12 cellular contexts compared by ENCODE assay signal in the genomic region with DNA sequence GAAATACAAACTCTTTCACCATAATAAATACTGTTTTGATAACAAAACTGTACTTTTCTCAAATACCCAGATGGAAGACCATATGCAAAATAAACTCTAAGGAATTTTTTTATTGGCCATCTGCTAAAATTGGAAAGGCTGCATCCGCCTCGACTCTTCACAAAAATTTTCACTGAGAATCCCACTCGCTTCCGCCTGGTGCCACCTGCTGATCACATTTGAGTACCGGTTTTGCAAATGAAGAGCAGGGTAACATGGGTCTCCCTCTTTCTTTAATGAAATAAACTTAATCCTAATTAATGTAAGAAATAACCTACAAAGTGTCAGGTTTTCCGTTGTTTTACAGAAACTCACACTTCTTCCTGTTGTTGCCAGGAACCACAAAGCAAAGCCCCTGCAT.
DNase-seq lines count a peak whose midpoint lies in the region; ATAC-seq and TF ChIP-seq lines count a peak whose summit lies in the region.
"Had no signal": no experiment of that assay in that cellular context is flagged by ENCODE, and none has a peak within 500 bp of the region (broad histone marks: within the 10 kb centered on the region; RNA-seq: fewer than 3 reads in every experiment).

No MANE protein-coding gene starts in this region.

- no peak overlapping the region for H3K27ac ChIP-seq in IMR-90 (ENCODE audit: insufficient read depth, low read length)
- H3K27ac ChIP-seq: neutrophil had no signal

- H3K27me3 ChIP-seq in IMR-90 (ENCODE audit: control insufficient read depth, insufficient read depth, low read length) (no peaks in the 10 kb centered on the region), H7 (ENCODE audit: control insufficient read depth, insufficient read depth, low read length) (no peaks in the 10 kb centered on the region; the same call in 1 of the 2 replicates)
- H3K27me3 ChIP-seq: adrenal gland had no signal

- TF ChIP-seq RAD21 in IMR-90 (IDR thresholded peaks at IDR 0.05; ENCODE audit: low read length) = peak; percentile 43

- H3K4me1 Mint-ChIP-seq in stimulated activated memory B cell treated with anti-CD40 and anti-IgM and Interleukin-4, amounts not matched to agents 10 μg/mL and 1 μg/mL and 100 μg/mL, for 72 hours = peaks cover 3% of the 10 kb centered on the region

- no peaks in the 10 kb centered on the region; the same call in 1 of the 2 replicates for H3K4me1 ChIP-seq in IMR-90 (ENCODE audit: control insufficient read depth, insufficient read depth, low read length)

- H2BK5ac ChIP-seq in IMR-90 (ENCODE audit: low read depth, low read length, poor library complexity, severe bottlenecking) = no peak overlapping the region

- no peak overlapping the region for H3K56ac ChIP-seq in IMR-90 (ENCODE audit: extremely low read depth, insufficient read depth, low read length)

- DNase-seq in AG09309 (ENCODE audit: low read depth) = no peak
- DNase-seq in IMR-90 = no peak
- peak; percentile 15 to 26 for DNase-seq in cardiac fibroblast (ENCODE audit: low read depth in 2 of 2)
- peak; percentile 62 for DNase-seq in medulla oblongata (ENCODE audit: extremely low spot score)
- no peak for DNase-seq in NCI-H187 (lab: John Stamatoyannopoulos, UW)
- DNase-seq in H7 = no peak
- DNase-seq: activated CD4-positive, alpha-beta T cell treated with anti-CD3 and anti-CD28 coated beads for 1 hour; NCI-H526 treated with DMSO at 0.1 percent for 48 hours had no signal

- no peak overlapping the region for H4K8ac ChIP-seq in IMR-90 (ENCODE audit: low read depth in 2 of 2, low read length in 2 of 2)

- dilution Hi-C loops in IMR-90 (cut with HindIII; ENCODE audit: low sequenced_read_pairs, unreplicated experiment) = no loop called here

- H3K9me1 ChIP-seq in IMR-90 (ENCODE audit: insufficient read depth, low read length) = no peaks in the 10 kb centered on the region

- no peak for TF ChIP-seq POLR2A in IMR-90 (IDR thresholded peaks at IDR 0.05; ENCODE audit: low read depth, low read length)

- no peak overlapping the region for H3K27ac Mint-ChIP-seq in stimulated activated memory B cell treated with anti-CD40 and anti-IgM and Interleukin-4, amounts not matched to agents 10 μg/mL and 1 μg/mL and 100 μg/mL, for 72 hours

- no peaks in the 10 kb centered on the region for H4K20me1 ChIP-seq in IMR-90 (ENCODE audit: insufficient read depth, low read length)

- no CpG with 5 or more reads among the region's 6 CpGs for WGBS in IMR-90 (ENCODE audit: extremely low coverage in 2 of 2, insufficient read length in 1 of 2), 2 experiments

- H3K36me3 ChIP-seq in IMR-90 (ENCODE audit: control insufficient read depth, insufficient read depth, low read length) (no peaks in the 10 kb centered on the region), H7 (replicated peaks; ENCODE audit: control insufficient read depth, insufficient read depth, low read length) (no peaks in the 10 kb centered on the region)
- H3K36me3 ChIP-seq: adrenal gland, neutrophil had no signal

- H3K9ac ChIP-seq in IMR-90 (ENCODE audit: low read depth, low read length) = no peak overlapping the region

- H3K4me3 Mint-ChIP-seq in stimulated activated memory B cell treated with anti-CD40 and anti-IgM and Interleukin-4, amounts not matched to agents 10 μg/mL and 1 μg/mL and 100 μg/mL, for 72 hours = no peak overlapping the region

- no peak overlapping the region for H3K14ac ChIP-seq in IMR-90 (replicated peaks; ENCODE audit: low read depth, low read length)

- no peak overlapping the region for H3K4ac ChIP-seq in IMR-90 (ENCODE audit: low read depth, low read length)

- H3K9me3 Mint-ChIP-seq in stimulated activated memory B cell treated with anti-CD40 and anti-IgM and Interleukin-4, amounts not matched to agents 10 μg/mL and 1 μg/mL and 100 μg/mL, for 72 hours = no peaks in the 10 kb centered on the region

- peaks cover 13% of the 10 kb centered on the region for H3K36me3 Mint-ChIP-seq in stimulated activated memory B cell treated with anti-CD40 and anti-IgM and Interleukin-4, amounts not matched to agents 10 μg/mL and 1 μg/mL and 100 μg/mL, for 72 hours

- no peak overlapping the region for H2BK120ac ChIP-seq in IMR-90 (ENCODE audit: low read depth, low read length)

- H2AK9ac ChIP-seq in IMR-90 (replicated peaks; ENCODE audit: low read depth, low read length, poor library complexity) = no peak overlapping the region

- intact Hi-C loops in IMR-90 (cut with micrococcal nuclease) = no loop called here

- 0 out of 4 replicates have a peak, but pooled peaks cover 0 to 4% of the 10 kb centered on the region in 2 experiments for H3K79me1 ChIP-seq in IMR-90 (ENCODE audit: low read depth in 1 of 2, low read length in 2 of 2)

- TF ChIP-seq CTCF in AG09309 (IDR thresholded peaks at IDR 0.05; ENCODE audit: control insufficient read depth, insufficient read depth, low read depth, low read length, missing control alignments) (peak; percentile 40), IMR-90 (conservative IDR thresholded peaks at IDR 0.05; ENCODE audit: low read depth, low read length) (peak; percentile 35), cardiac fibroblast (IDR thresholded peaks at IDR 0.05; ENCODE audit: low read depth, low read length) (peak; percentile 23)

- H3K4me2 ChIP-seq in IMR-90 (ENCODE audit: low read depth, low read length) = no peak overlapping the region

- H2BK15ac ChIP-seq in IMR-90 (ENCODE audit: low read depth, low read length) = no peak overlapping the region

- H2BK20ac ChIP-seq in IMR-90 (ENCODE audit: low read depth, low read length) = no peak overlapping the region

- H4K91ac ChIP-seq in IMR-90 (ENCODE audit: insufficient read depth, low read depth, low read length) = no peak overlapping the region

- H3K18ac ChIP-seq in IMR-90 (ENCODE audit: low read depth, low read length) = no peak overlapping the region

- no peaks in the 10 kb centered on the region for H3K27me3 Mint-ChIP-seq in stimulated activated memory B cell treated with anti-CD40 and anti-IgM and Interleukin-4, amounts not matched to agents 10 μg/mL and 1 μg/mL and 100 μg/mL, for 72 hours

- no peak overlapping the region for H4K5ac ChIP-seq in IMR-90 (ENCODE audit: low read depth, low read length)

- H3K9me3 ChIP-seq in IMR-90 (ENCODE audit: control insufficient read depth, insufficient read depth, low read length) = no peaks in the 10 kb centered on the region
- H3K9me3 ChIP-seq: adrenal gland, neutrophil had no signal

- no peak overlapping the region for H2AK5ac ChIP-seq in IMR-90 (ENCODE audit: low read depth, low read length)

- no peak overlapping the region for H2AFZ ChIP-seq in IMR-90 (replicated peaks; ENCODE audit: low read length, poor library complexity)

- POLR2A ChIA-PET in IMR-90 (lab: Charles Lee; ENCODE audit: unreplicated experiment) = no interaction called here

- in situ Hi-C loops in IMR-90 (cut with MboI; ENCODE audit: low sequenced_read_pairs) = no loop called here

- ATAC-seq in IMR-90 (ENCODE audit: low read depth) = no peak
- no peak for ATAC-seq in stimulated activated memory B cell treated with anti-CD40 and anti-IgM and Interleukin-4, amounts not matched to agents 10 μg/mL and 1 μg/mL and 100 μg/mL, for 72 hours
- ATAC-seq in GM18520 (IDR thresholded peaks at IDR 0.05; ENCODE audit: unreplicated experiment) = no peak

- CTCF ChIA-PET in IMR-90 (lab: Yijun Ruan, JAX) = no interaction called here

- no peak overlapping the region for H3K4me3 ChIP-seq in AG09309 (ENCODE audit: control insufficient read depth, low read depth, low read length)
- H3K4me3 ChIP-seq in IMR-90 (ENCODE audit: insufficient read depth, low read depth, low read length) = no peak overlapping the region
- H3K4me3 ChIP-seq in cardiac fibroblast (replicated peaks in 1 of 2; ENCODE audit: low read depth in 2 of 2, low read length in 2 of 2) = no peak overlapping the region
- no peak overlapping the region for H3K4me3 ChIP-seq in H7 (ENCODE audit: insufficient read depth, low read depth, low read length)
- H3K4me3 ChIP-seq: adrenal gland had no signal

- no TSS peak for BruUV-seq in IMR-90 (replicated peaks; lab: Mats Ljungman, UMichigan)

- no peak overlapping the region for H3K23ac ChIP-seq in IMR-90 (ENCODE audit: low read depth, low read length)

TF ChIP-seq in IMR-90, 13 proteins besides CTCF, POLR2A, EP300 and RAD21:
- TF ChIP-seq CEBPB (IDR thresholded peaks at IDR 0.05; ENCODE audit: low read depth, low read length) (no peak), SMC3 (IDR thresholded peaks at IDR 0.05; ENCODE audit: low read depth, low read length) (peak; percentile 40; the same call in 1 of the 2 replicates)

Comparison
In these comparisons a context has a peak if more than half of its experiments do, and no peak if none do; other contexts are left out.
1. DNase-seq: peak in cardiac fibroblast (2 of 2) and medulla oblongata (single experiment); none in AG09309 (single experiment), IMR-90 (single experiment), NCI-H187 (0 of 2) and H7 (single experiment).
2. Peak in every context shown above with its lines, with median percentiles within 50 percentile points of each other: CTCF ChIP-seq.